Comparison of ENCODE assay signal across 9 cellular contexts in the genomic region with DNA sequence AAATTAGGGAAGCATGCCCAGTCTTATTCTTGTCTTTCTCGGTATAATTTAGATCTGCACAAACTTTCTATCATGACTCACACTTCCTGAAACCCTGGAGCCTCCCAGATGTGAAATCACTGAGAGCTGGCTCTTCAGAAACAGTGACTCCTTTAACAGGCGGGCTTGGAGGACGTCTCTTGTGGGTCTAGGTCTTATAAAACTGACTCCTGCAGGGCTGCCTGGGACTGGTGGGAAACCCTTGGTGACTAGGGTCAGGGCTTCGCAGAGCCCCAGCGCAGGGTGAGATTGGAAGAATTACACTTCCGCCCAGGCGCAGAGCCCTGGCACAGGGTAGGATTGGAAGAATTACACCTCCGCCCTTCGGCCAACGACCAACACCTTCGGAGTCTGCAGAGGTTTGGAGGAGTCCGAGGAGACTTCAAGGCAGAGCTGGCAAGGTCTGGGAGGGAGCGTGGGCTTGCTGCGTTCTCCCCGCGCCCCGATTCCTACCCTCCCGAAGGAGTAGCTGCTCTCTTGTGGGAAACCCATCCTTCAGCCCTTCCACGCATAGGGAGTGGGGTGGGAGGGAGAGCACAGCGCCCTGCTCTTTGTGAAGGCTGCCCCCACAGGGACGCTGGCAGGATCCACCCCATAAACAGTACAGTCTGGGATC. TPM values are rescaled to one million over a fixed set of nuclear protein-coding genes. Genes with fewer than 3 reads are reported as not detected.
A peak's percentile ranks its signal among the peaks of the same experiment; 100 is the strongest.
DNase-seq lines count a peak whose midpoint lies in the region; ATAC-seq and TF ChIP-seq lines count a peak whose summit lies in the region.
"Had no signal": no experiment of that assay in that cellular context is flagged by ENCODE, and none has a peak within 500 bp of the region (broad histone marks: within the 10 kb centered on the region; RNA-seq: fewer than 3 reads in every experiment).

No MANE protein-coding gene starts in this region.

- peak overlapping the region; percentile 87 for H3K4me2 ChIP-seq in GM23248 (ENCODE audit: unreplicated experiment)

- peak overlapping the region; percentile 85 for H3K27ac ChIP-seq in GM23248
- H3K27ac ChIP-seq: neutrophil had no signal

- peak overlapping the region; percentile 81 for H3K9ac ChIP-seq in GM23248

- WGBS in GM23248 (ENCODE audit: low coverage in 1 of 2, low lambda C conversion rate in 2 of 2, missing lambda C conversion rate in 2 of 2), 2 experiments, result 1 to 4% methylated on average over 16 to 21 of the region's 21 CpGs

- H4K20me1 ChIP-seq in GM23248 (ENCODE audit: insufficient read depth), result no peaks in the 10 kb centered on the region

- no peak for ATAC-seq in HG03097 (IDR thresholded peaks at IDR 0.05; ENCODE audit: low FRiP score, unreplicated experiment)

- peaks cover 24% of the 10 kb centered on the region for H3F3A ChIP-seq in GM23248 (ENCODE audit: insufficient read depth)

- peaks cover 14% of the 10 kb centered on the region for H3K4me1 ChIP-seq in GM23248 (ENCODE audit: insufficient read depth)

- DNase-seq in GM23248, result peak; percentile 89
- DNase-seq in NCI-H460 (ENCODE audit: extremely low read depth, low read depth), result peak; percentile 28
- peak; percentile 80 for DNase-seq in choroid plexus epithelial cell (ENCODE audit: low read depth)
- peak; percentile 73 for DNase-seq in osteocyte (ENCODE audit: extremely low spot score, unreplicated experiment)
- DNase-seq in NCI-H748 treated with DMSO at 0.1 percent for 48 hours (lab: John Stamatoyannopoulos, UW), result no peak
- DNase-seq in HuH-7.5 (ENCODE audit: low spot score), result no peak
- DNase-seq: activated effector memory CD4-positive, alpha-beta T cell treated with anti-CD3 and anti-CD28 coated beads, Interleukin-2, amount 50 U/mL, for 16 hours had no signal

- H3K36me3 ChIP-seq in GM23248 (ENCODE audit: low read depth), result no peaks in the 10 kb centered on the region
- H3K36me3 ChIP-seq: neutrophil had no signal

- H3K27ac Mint-ChIP-seq in osteocyte (ENCODE audit: unreplicated experiment), result no peak overlapping the region

- H2AFZ ChIP-seq in GM23248, result peak overlapping the region; percentile 93

- no peaks in the 10 kb centered on the region for H3K79me2 ChIP-seq in GM23248 (ENCODE audit: insufficient read depth)

- H3K4me3 ChIP-seq in GM23248, result peak overlapping the region; percentile 77
- H3K4me3 ChIP-seq in choroid plexus epithelial cell (ENCODE audit: low read depth, low read length), result no peak overlapping the region

- TF ChIP-seq CTCF in choroid plexus epithelial cell (conservative IDR thresholded peaks at IDR 0.05; ENCODE audit: low read depth, low read length) (no peak), osteocyte (IDR thresholded peaks at IDR 0.05) (no peak)

- H3K27me3 ChIP-seq in GM23248 (replicated peaks; ENCODE audit: insufficient read depth), result no peaks in the 10 kb centered on the region

- no peaks in the 10 kb centered on the region for H3K9me3 ChIP-seq in GM23248 (ENCODE audit: low read depth)
- H3K9me3 ChIP-seq: neutrophil had no signal

- no peaks in the 10 kb centered on the region for H3K9me3 Mint-ChIP-seq in osteocyte (ENCODE audit: unreplicated experiment)

- H3K9me2 ChIP-seq in GM23248 (ENCODE audit: insufficient read depth), result no peaks in the 10 kb centered on the region

- no peak overlapping the region for H3K4me3 Mint-ChIP-seq in osteocyte (ENCODE audit: unreplicated experiment)

- in situ Hi-C loops in GM23248 (cut with MboI), result no loop called here

- H3K27me3 Mint-ChIP-seq in osteocyte (ENCODE audit: unreplicated experiment), result peaks cover 5% of the 10 kb centered on the region

- no peaks in the 10 kb centered on the region for H3K36me3 Mint-ChIP-seq in osteocyte (ENCODE audit: unreplicated experiment)

- H3K4me1 Mint-ChIP-seq in osteocyte (ENCODE audit: unreplicated experiment), result peaks cover 13% of the 10 kb centered on the region

RNA-seq across cellular contexts. Expression of a gene that starts 43.4 kb away (rescaled TPM):
- total RNA-seq in GM23248 (2014; rRNA removed; shearing (Covaris generic)), result 8.6 and 13.1 TPM in 2 replicates
- 1.4 and 1.8 TPM in 2 replicates for polyA plus RNA-seq in GM23248 (2016; fragmentation: Nextera tagmentation; extraction: Ambion mirVana)
- total RNA-seq in NCI-H460 (2014; rRNA removed; shearing (Covaris generic)), result 6.0 and 7.4 TPM in 2 replicates
- polyA plus RNA-seq in NCI-H460 (2014; cell fraction: nucleus; rRNA removed), result 17.7 and 20.4 TPM in 2 replicates
- 23.6 and 24.2 TPM in 2 replicates for total RNA-seq in osteocyte

RNA-seq across cellular contexts. Expression of a gene that starts 57.1 kb away (rescaled TPM):
- 6.1 and 7.2 TPM in 2 replicates for total RNA-seq in GM23248 (2014; rRNA removed; shearing (Covaris generic))
- 3.6 and 3.9 TPM in 2 replicates for polyA plus RNA-seq in GM23248 (2016; fragmentation: Nextera tagmentation; extraction: Ambion mirVana)
- 11.2 and 18.3 TPM in 2 replicates for total RNA-seq in NCI-H460 (2014; rRNA removed; shearing (Covaris generic))
- polyA plus RNA-seq in NCI-H460 (2014; cell fraction: nucleus; rRNA removed), result 20.6 and 22.9 TPM in 2 replicates
- total RNA-seq in osteocyte, result 13.0 and 14.4 TPM in 2 replicates

Comparison
In these comparisons a context has a peak if more than half of its experiments do, and no peak if none do; other contexts are left out.
1. DNase-seq: peak in GM23248 (single experiment), NCI-H460 (single experiment), choroid plexus epithelial cell (single experiment) and osteocyte (single experiment); none in NCI-H748 treated with DMSO at 0.1 percent for 48 hours (single experiment) and HuH-7.5 (single experiment).